8 cellular contexts compared by ENCODE assay signal in genomic region chr6:109095036-109095820, GRCh38. TPM values are rescaled to one million over a fixed set of nuclear protein-coding genes. Genes with fewer than 3 reads are reported as not detected.
A peak's percentile ranks its signal among the peaks of the same experiment; 100 is the strongest.
DNase-seq lines count a peak whose midpoint lies in the region; ATAC-seq, FAIRE-seq and TF ChIP-seq lines count a peak whose summit lies in the region.

CEP57L1 (plus strand) TSS chr6:109095507; CDS start chr6:109145222, 49,715 bp downstream.

- POLR2A ChIA-PET in endothelial cell of umbilical vein (lab: Charles Lee), result interaction anchor here (0.6 to 1.3 kb wide), 4 partner anchors 46 to 537 kb away, joined by 3 to 5 read pairs (median 4); no protein-coding TSS in a partner anchor

- intact Hi-C loops in endothelial cell of umbilical vein (cut with micrococcal nuclease), result loop anchor here (1.0 to 10.0 kb wide), 6 partner anchors 86 to 1860 kb away; partner anchors contain the start of genes CD164, GTF3C6, PPIL6 and SEC63

- ATAC-seq in GM21515 (IDR thresholded peaks at IDR 0.05; ENCODE audit: unreplicated experiment), result peak; percentile 72

- H4K20me1 ChIP-seq in endothelial cell of umbilical vein (replicated peaks; ENCODE audit: control insufficient read depth, extremely low read depth, insufficient read depth, low read length), result no peaks in the 10 kb centered on the region

- TF ChIP-seq CTCF in endothelial cell of umbilical vein (IDR thresholded peaks at IDR 0.05; ENCODE audit: extremely low read depth in 1 of 2, insufficient read depth in 1 of 2, low read depth in 1 of 2, low read length in 2 of 2), result peak in 1 of 2 donors; percentile 25

- peak; percentile 87 for TF ChIP-seq POLR2A in endothelial cell of umbilical vein (IDR thresholded peaks at IDR 0.05; ENCODE audit: low read depth, low read length)

- H3K79me2 ChIP-seq in endothelial cell of umbilical vein (ENCODE audit: control insufficient read depth, insufficient read depth, low read length), result peaks cover 49% of the 10 kb centered on the region

- BruUV-seq in endothelial cell of umbilical vein (replicated peaks; lab: Mats Ljungman, UMichigan), result TSS peak; percentile 62

- DNase-seq in DMS 273 treated with DMSO at 0.1 percent for 48 hours (lab: John Stamatoyannopoulos, UW), result peak; percentile 96
- DNase-seq in HuH-7 (ENCODE audit: low spot score), result peak; percentile 77
- peak; percentile 99 for DNase-seq in OCI-M1 (lab: John Stamatoyannopoulos, UW)
- peak; percentile 90 for DNase-seq in activated T-cell treated with anti-CD3 and anti-CD28 coated beads for 24 hours (ENCODE audit: low read depth)
- DNase-seq in endothelial cell of umbilical vein (ENCODE audit: low read depth, low spot score), result peak; percentile 99
- DNase-seq in midbrain (lab: John Stamatoyannopoulos, UW), result peak; percentile 98
- DNase-seq in stimulated activated CD8-positive, alpha-beta memory T cell treated with anti-CD3 and anti-CD28 coated beads, Interleukin-2, amount 100 ng/mL, for 1 hour (ENCODE audit: low read depth in 2 of 2), result peak; percentile 87 to 89

- FAIRE-seq in endothelial cell of umbilical vein (lab: Jason Lieb, UNC), result peak; percentile 87

- no peaks in the 10 kb centered on the region for H3K9me1 ChIP-seq in endothelial cell of umbilical vein (replicated peaks; ENCODE audit: control insufficient read depth, extremely low read depth, insufficient read depth, low read length)

- peak within 1 kb of the TSS; percentile 100 for H3K4me2 ChIP-seq in endothelial cell of umbilical vein (ENCODE audit: insufficient read depth, low read length)

- no peaks in the 10 kb centered on the region for H3K27me3 ChIP-seq in endothelial cell of umbilical vein (ENCODE audit: control insufficient read depth in 2 of 2, insufficient read depth in 2 of 2, low read length in 2 of 2)

- H3K4me3 ChIP-seq in endothelial cell of umbilical vein (replicated peaks in 1 of 3; ENCODE audit: insufficient read depth in 1 of 3, low read depth in 1 of 3, low read length in 3 of 3), result peak within 1 kb of the TSS; percentile 68 to 100 (median 100)

- no peaks in the 10 kb centered on the region for H3K9me3 ChIP-seq in endothelial cell of umbilical vein (replicated peaks; ENCODE audit: control insufficient read depth, insufficient read depth, low read length)

- H3K4me1 ChIP-seq in endothelial cell of umbilical vein (ENCODE audit: control insufficient read depth, extremely low read depth, insufficient read depth, low read length), result peaks cover 27% of the 10 kb centered on the region

- H3K9ac ChIP-seq in endothelial cell of umbilical vein (replicated peaks; ENCODE audit: extremely low read depth, insufficient read depth, low read length), result peak within 1 kb of the TSS; percentile 94

- no peaks in the 10 kb centered on the region for H3K36me3 ChIP-seq in endothelial cell of umbilical vein (ENCODE audit: control insufficient read depth in 2 of 2, extremely low read depth in 1 of 2, insufficient read depth in 2 of 2, low read length in 2 of 2)

- peak within 1 kb of the TSS; percentile 92 for H3K27ac ChIP-seq in endothelial cell of umbilical vein (ENCODE audit: insufficient read depth, low read depth, low read length)

- dilution Hi-C loops in endothelial cell of umbilical vein (cut with MboI; ENCODE audit: extremely low pct_ligation_motif_present, low sequenced_read_pairs), result no loop called here

- H2AFZ ChIP-seq in endothelial cell of umbilical vein (ENCODE audit: low read depth, low read length), result peak within 1 kb of the TSS; percentile 98

- CTCF ChIA-PET in endothelial cell of umbilical vein (lab: Charles Lee), result interaction anchor here (1.1 to 3.1 kb wide), 3 partner anchors 16 to 202 kb away, joined by 3 to 12 read pairs (median 9); no protein-coding TSS in a partner anchor

TF ChIP-seq in endothelial cell of umbilical vein, 7 proteins besides CTCF, POLR2A, EP300 and RAD21:
- TF ChIP-seq MAX (IDR thresholded peaks at IDR 0.05; ENCODE audit: insufficient read depth, insufficient read length), result no peak
- peak; percentile 76 for TF ChIP-seq POLR2AphosphoS5 (IDR thresholded peaks at IDR 0.05; ENCODE audit: insufficient read depth, low read depth, low read length)
- no peak for TF ChIP-seq EZH2 (IDR thresholded peaks at IDR 0.05; ENCODE audit: borderline replicate concordance, low read depth, low read length, severe bottlenecking)
- TF ChIP-seq GATA2 (IDR thresholded peaks at IDR 0.05; ENCODE audit: insufficient read depth, insufficient read length, low read depth, low read length), result no peak
- TF ChIP-seq MYC (IDR thresholded peaks at IDR 0.05; ENCODE audit: low read depth, low read length), result no peak
- TF ChIP-seq JUN (IDR thresholded peaks at IDR 0.05; ENCODE audit: borderline replicate concordance, insufficient read depth, insufficient read length, low read depth), result no peak

RNA-seq across cellular contexts. Expression of gene CEP57L1, which starts in this region (rescaled TPM):
- total RNA-seq in endothelial cell of umbilical vein, result 20.9 and 21.0 TPM in 2 replicates
- 7.4 and 7.8 TPM in 2 replicates for polyA plus RNA-seq in endothelial cell of umbilical vein
- 14.0 and 15.7 TPM in 2 replicates for polyA plus RNA-seq in endothelial cell of umbilical vein (2011; cell fraction: cytosol; rRNA removed)
- polyA plus RNA-seq in endothelial cell of umbilical vein (2011; cell fraction: nucleus; rRNA removed), result 21.3 and 22.3 TPM in 2 replicates
- 14.1 and 20.6 TPM in 2 replicates for polyA plus RNA-seq in endothelial cell of umbilical vein (2012)
- polyA minus RNA-seq in endothelial cell of umbilical vein, result 7.2 and 8.4 TPM in 2 replicates
- 16.1 TPM for polyA minus RNA-seq in endothelial cell of umbilical vein (2011; cell fraction: cytosol; rRNA and poly(A)+ RNA removed)
- polyA minus RNA-seq in endothelial cell of umbilical vein (2011; cell fraction: nucleus; rRNA and poly(A)+ RNA removed), result 13.6 and 30.2 TPM in 2 replicates

Comparison
In these comparisons a context has a peak if more than half of its experiments do, and no peak if none do; other contexts are left out.
1. Peak in every context shown above with its lines: DNase-seq, ATAC-seq, H3K4me3 ChIP-seq and H3K27ac ChIP-seq.